In the genomic region with DNA sequence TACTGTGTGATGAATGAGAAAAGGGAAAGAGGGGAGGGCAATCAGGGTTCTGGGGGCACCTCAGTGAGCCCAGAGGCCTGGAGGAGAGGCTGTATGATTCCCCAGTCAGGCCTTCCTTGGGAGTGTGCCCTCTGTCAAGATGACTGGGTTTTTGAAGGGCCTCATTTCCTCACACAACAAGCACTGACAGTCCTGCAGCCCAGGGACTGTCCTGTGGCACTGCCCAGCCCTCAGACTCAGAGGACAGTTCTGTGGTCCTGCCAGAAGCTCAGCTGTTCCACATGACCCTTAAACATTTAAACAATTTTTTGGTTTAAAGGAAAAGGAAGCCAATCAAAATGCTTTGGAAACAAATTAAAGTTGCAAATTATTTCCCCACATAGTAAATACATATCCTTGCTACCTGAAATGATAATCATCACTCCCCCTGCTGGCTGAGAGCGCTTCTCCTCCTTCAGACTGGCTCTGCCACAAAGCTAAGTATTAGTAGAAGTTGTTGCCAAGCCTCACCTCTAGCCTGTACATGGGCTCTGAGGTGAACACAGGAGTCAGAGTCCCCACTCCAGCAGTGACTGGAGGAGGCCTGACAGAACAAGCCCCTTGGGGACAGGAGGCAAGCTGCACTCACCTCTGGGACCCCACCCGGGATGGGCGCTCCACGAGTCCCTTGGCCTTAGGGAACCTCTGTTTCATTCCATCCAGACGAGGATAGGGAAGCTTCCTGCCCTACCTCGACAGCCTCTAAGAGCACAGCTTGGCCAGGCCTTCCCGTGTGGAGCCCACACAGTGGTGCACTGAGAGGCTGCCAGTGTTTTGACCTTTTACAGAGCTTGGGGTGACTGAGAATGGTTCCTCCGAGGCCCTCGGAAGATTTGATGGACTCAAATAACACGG, we compare ENCODE assay signal across 8 cellular contexts.
DNase-seq lines count a peak whose midpoint lies in the region; ATAC-seq, FAIRE-seq and TF ChIP-seq lines count a peak whose summit lies in the region.

No MANE protein-coding gene starts in this region.

- H3K79me2 ChIP-seq in astrocyte (ENCODE audit: insufficient read depth, low read length) = no peaks in the 10 kb centered on the region

- no peak for TF ChIP-seq POLR2A in stomach (IDR thresholded peaks at IDR 0.05)

- H3K4me3 Mint-ChIP-seq in astrocyte (ENCODE audit: unreplicated experiment) = no peak overlapping the region

- ATAC-seq in HG02571 (IDR thresholded peaks at IDR 0.05; ENCODE audit: unreplicated experiment) = no peak

- H3K27ac ChIP-seq in astrocyte (ENCODE audit: low read depth, low read length) (no peak overlapping the region), stomach (no peak overlapping the region)

- DNase-seq in ACHN (peak; percentile 36), GDM1 (lab: John Stamatoyannopoulos, UW) (peak; percentile 33), NOMO-1 treated with dmso at 0.1 percent for 144 hours (lab: John Stamatoyannopoulos, UW; ENCODE audit: unreplicated experiment) (peak; percentile 18), astrocyte (ENCODE audit: low read depth) (peak; percentile 26), iPS-NIHi7 (ENCODE audit: extremely low spot score) (peak; percentile 59), stomach (peak; percentile 70), foreskin melanocyte (no peak)

- H3K36me3 Mint-ChIP-seq in astrocyte (ENCODE audit: low read depth, unreplicated experiment) = peaks cover 19% of the 10 kb centered on the region

- H3K36me3 ChIP-seq in astrocyte (ENCODE audit: insufficient read depth, low read length) (no peaks in the 10 kb centered on the region), stomach (peaks cover 0 to 61% (median 38%) of the 10 kb centered on the region in 4 donors)

- H3K9me3 ChIP-seq in astrocyte (ENCODE audit: insufficient read depth, low read depth, low read length) (peaks cover 4% of the 10 kb centered on the region), stomach (peaks cover 0 to 22% (median 16%) of the 10 kb centered on the region in 4 donors)

- 76 to 86% (median 82%) methylated on average over 10 of the region's 10 CpGs for WGBS in stomach, 5 donors

- no peaks in the 10 kb centered on the region for H4K20me1 ChIP-seq in astrocyte (ENCODE audit: insufficient read depth, low read length)

- H3K4me1 ChIP-seq in astrocyte (ENCODE audit: insufficient read depth, low read length) (no peaks in the 10 kb centered on the region), stomach (no peaks in the 10 kb centered on the region)

- no peak for TF ChIP-seq EP300 in stomach (IDR thresholded peaks at IDR 0.05)

- in situ Hi-C loops in ACHN (cut with HindIII; ENCODE audit: low pct_ligation_motif_present, low pct_unique_long_range_greater_than_20kb, low sequenced_read_pairs) = no loop called here

- H3K27me3 ChIP-seq in astrocyte (ENCODE audit: insufficient read depth, low read length) (no peaks in the 10 kb centered on the region), stomach (no peaks in the 10 kb centered on the region)

- no peak overlapping the region for H3K4me2 ChIP-seq in astrocyte (ENCODE audit: low read length)

- TF ChIP-seq CTCF in astrocyte (IDR thresholded peaks at IDR 0.05; ENCODE audit: insufficient read depth, low read depth, low read length) = peak; percentile 64
- peak in 5 of 7 experiments; percentile 48 to 64 (median 63) for TF ChIP-seq CTCF in stomach (IDR thresholded peaks at IDR 0.05)

- peak overlapping the region; percentile 82 for H3K27ac Mint-ChIP-seq in astrocyte (ENCODE audit: unreplicated experiment)

- intact Hi-C loops in stomach (cut with DNase I; ENCODE audit: low total_unique reads) = loop anchor here (10.0 kb wide), 1 partner anchor 267 kb away; no protein-coding TSS in a partner anchor

- H3K4me3 ChIP-seq in astrocyte (ENCODE audit: insufficient read depth, low read depth, low read length) = no peak overlapping the region
- no peak overlapping the region for H3K4me3 ChIP-seq in stomach

- H2AFZ ChIP-seq in astrocyte (ENCODE audit: low read depth, low read length) = no peak overlapping the region

- H3K9ac ChIP-seq in astrocyte (ENCODE audit: low read length) = no peak overlapping the region

- FAIRE-seq in astrocyte (lab: Jason Lieb, UNC) = no peak

- peaks cover 9% of the 10 kb centered on the region for H3K9me3 Mint-ChIP-seq in astrocyte (ENCODE audit: unreplicated experiment)

- H3K27me3 Mint-ChIP-seq in astrocyte (ENCODE audit: low read depth, unreplicated experiment) = no peaks in the 10 kb centered on the region

- peaks cover 4% of the 10 kb centered on the region for H3K4me1 Mint-ChIP-seq in astrocyte (ENCODE audit: low read depth, unreplicated experiment)
